1 cellular context compared by ENCODE assay signal in the genomic region with DNA sequence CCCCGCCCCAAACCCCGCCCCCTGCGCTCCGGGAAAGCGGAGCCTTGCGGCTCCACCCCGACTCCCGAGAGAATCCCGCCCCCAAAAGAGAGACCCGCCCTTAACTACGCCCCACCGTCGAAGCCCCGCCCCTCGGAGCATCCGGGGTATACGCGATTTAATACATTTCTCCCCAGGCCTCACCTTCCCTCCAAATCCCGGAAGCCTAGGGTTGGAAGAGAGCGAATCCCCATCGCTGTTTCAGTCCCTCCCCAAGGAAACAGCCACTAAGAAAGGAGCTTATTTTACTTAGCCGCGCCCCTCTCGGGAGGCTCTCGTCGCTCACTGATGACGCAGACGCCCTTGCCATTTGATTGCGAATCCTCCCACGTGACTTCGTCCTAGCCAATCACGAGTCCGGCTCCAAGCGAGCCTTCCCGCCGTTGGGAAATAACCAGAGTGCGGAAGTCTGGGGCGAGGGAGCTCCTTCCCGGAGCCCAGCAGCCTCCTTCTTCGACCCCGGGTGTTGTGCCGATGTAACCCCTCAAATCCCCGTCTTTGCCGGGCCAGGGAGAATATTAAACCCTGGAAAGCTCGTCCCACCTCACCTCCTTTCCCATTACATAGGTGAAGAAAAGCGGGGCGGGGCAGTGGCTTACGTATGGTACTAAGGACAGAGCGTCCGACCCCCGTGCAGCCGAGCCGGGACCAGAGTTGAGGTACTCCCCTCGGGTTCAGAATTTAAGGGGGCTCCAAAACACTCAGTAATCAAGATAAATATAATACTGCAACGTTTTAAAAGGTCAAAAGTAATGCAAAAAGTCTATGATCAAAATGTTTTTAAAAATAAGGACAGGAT.
TF ChIP-seq lines count a peak whose summit lies in the region.

No MANE protein-coding gene starts in this region.

TF ChIP-seq in K562, 482 proteins besides CTCF, POLR2A, EP300 and RAD21 (continued from another document and continues in another):
- TF ChIP-seq STAT6 (CRISPR knock-in tag; IDR thresholded peaks at IDR 0.05) (no peak), ELF1 (tag; IDR thresholded peaks at IDR 0.05) (peak; percentile 99), HNRNPH1 (optimal IDR thresholded peaks at IDR 0.05; ENCODE audit: low read depth, low read length) (no peak), MBD1 (CRISPR knock-in tag; IDR thresholded peaks at IDR 0.05) (no peak), MCM5 (IDR thresholded peaks at IDR 0.05; ENCODE audit: low read depth) (no peak), ZNF146 (CRISPR knock-in tag; IDR thresholded peaks at IDR 0.05; ENCODE audit: unreplicated experiment) (no peak), ZMIZ1 (IDR thresholded peaks at IDR 0.05; ENCODE audit: low read depth in 2 of 2, low read length in 2 of 2) (peak in 1 of 2 experiments; percentile 66; a peak in 2 of 4 replicates), RBM22 (IDR thresholded peaks at IDR 0.05; ENCODE audit: low read depth, low read length, poor library complexity, severe bottlenecking) (no peak), HMG20B (CRISPR knock-in tag; IDR thresholded peaks at IDR 0.05) (no peak), BCL6 (CRISPR knock-in tag; IDR thresholded peaks at IDR 0.05) (no peak), POLR2AphosphoS5 (IDR thresholded peaks at IDR 0.05; ENCODE audit: control insufficient read depth, insufficient read depth, low read depth, low read length) (peak; percentile 94), CSDE1 (IDR thresholded peaks at IDR 0.05) (peak in 1 of 2 experiments; percentile 74; a peak in 1 of 4 replicates), TCF7 (IDR thresholded peaks at IDR 0.05; ENCODE audit: borderline replicate concordance) (no peak), CLOCK (CRISPR knock-in tag; IDR thresholded peaks at IDR 0.05; ENCODE audit: borderline replicate concordance) (no peak), GTF2E2 (tag; IDR thresholded peaks at IDR 0.05) (peak; percentile 97), ZNF212 (CRISPR knock-in tag; IDR thresholded peaks at IDR 0.05) (no peak), TAF1 (IDR thresholded peaks at IDR 0.05; ENCODE audit: control insufficient read depth, extremely low read depth, insufficient read depth, low read length, severe bottlenecking) (peak; percentile 92), BCLAF1 (IDR thresholded peaks at IDR 0.05; ENCODE audit: borderline replicate concordance in 1 of 2, control insufficient read depth in 1 of 2, low read depth in 2 of 2, low read length in 1 of 2) (no peak), ZKSCAN8 (CRISPR knock-in tag; IDR thresholded peaks at IDR 0.05) (no peak), PHB2 (IDR thresholded peaks at IDR 0.05; ENCODE audit: low read depth) (no peak), MEF2D (tag; conservative IDR thresholded peaks at IDR 0.05; ENCODE audit: low read depth) (no peak), ESRRA (IDR thresholded peaks at IDR 0.05; ENCODE audit: borderline replicate concordance, low read depth) (peak; percentile 49; the same call in 1 of the 2 replicates), HMG20A (CRISPR knock-in tag; conservative IDR thresholded peaks at IDR 0.05) (no peak; the same call in 1 of the 2 replicates), ZC3H11A (IDR thresholded peaks at IDR 0.05; ENCODE audit: low read depth, low read length) (no peak), MIER1 (IDR thresholded peaks at IDR 0.05; ENCODE audit: low read depth) (no peak), UBTF (IDR thresholded peaks at IDR 0.05; ENCODE audit: borderline replicate concordance in 1 of 2, low read depth in 2 of 2, low read length in 2 of 2) (peak in 1 of 2 experiments; percentile 68; a peak in 1 of 4 replicates)
- TF ChIP-seq, protein P1, sequence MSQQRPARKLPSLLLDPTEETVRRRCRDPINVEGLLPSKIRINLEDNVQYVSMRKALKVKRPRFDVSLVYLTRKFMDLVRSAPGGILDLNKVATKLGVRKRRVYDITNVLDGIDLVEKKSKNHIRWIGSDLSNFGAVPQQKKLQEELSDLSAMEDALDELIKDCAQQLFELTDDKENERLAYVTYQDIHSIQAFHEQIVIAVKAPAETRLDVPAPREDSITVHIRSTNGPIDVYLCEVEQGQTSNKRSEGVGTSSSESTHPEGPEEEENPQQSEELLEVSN (IDR thresholded peaks at IDR 0.05; ENCODE audit: borderline replicate concordance in 1 of 2, extremely low read depth in 1 of 2, insufficient read depth in 1 of 2, insufficient read length in 1 of 2, low read depth in 1 of 2, low read length in 1 of 2, poor library complexity in 1 of 2, severe bottlenecking in 1 of 2): peak; percentile 95 to 97
- TF ChIP-seq, protein P2, sequence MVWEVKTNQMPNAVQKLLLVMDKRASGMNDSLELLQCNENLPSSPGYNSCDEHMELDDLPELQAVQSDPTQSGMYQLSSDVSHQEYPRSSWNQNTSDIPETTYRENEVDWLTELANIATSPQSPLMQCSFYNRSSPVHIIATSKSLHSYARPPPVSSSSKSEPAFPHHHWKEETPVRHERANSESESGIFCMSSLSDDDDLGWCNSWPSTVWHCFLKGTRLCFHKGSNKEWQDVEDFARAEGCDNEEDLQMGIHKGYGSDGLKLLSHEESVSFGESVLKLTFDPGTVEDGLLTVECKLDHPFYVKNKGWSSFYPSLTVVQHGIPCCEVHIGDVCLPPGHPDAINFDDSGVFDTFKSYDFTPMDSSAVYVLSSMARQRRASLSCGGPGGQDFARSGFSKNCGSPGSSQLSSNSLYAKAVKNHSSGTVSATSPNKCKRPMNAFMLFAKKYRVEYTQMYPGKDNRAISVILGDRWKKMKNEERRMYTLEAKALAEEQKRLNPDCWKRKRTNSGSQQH (CRISPR knock-in tag; IDR thresholded peaks at IDR 0.05): peak; percentile 41; the same call in 1 of the 2 replicates
- TF ChIP-seq, protein P3, sequence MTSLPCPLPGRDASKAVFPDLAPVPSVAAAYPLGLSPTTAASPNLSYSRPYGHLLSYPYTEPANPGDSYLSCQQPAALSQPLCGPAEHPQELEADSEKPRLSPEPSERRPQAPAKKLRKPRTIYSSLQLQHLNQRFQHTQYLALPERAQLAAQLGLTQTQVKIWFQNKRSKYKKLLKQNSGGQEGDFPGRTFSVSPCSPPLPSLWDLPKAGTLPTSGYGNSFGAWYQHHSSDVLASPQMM (CRISPR knock-in tag; IDR thresholded peaks at IDR 0.05): no peak
- TF ChIP-seq, protein P4, sequence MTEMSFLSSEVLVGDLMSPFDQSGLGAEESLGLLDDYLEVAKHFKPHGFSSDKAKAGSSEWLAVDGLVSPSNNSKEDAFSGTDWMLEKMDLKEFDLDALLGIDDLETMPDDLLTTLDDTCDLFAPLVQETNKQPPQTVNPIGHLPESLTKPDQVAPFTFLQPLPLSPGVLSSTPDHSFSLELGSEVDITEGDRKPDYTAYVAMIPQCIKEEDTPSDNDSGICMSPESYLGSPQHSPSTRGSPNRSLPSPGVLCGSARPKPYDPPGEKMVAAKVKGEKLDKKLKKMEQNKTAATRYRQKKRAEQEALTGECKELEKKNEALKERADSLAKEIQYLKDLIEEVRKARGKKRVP (CRISPR knock-in tag; IDR thresholded peaks at IDR 0.05): peak; percentile 90
